20 cellular contexts compared by ENCODE assay signal in genomic region chr15:93973287-93973686, GRCh38.
"Had no signal": no experiment of that assay in that cellular context is flagged by ENCODE, and none has a peak within 500 bp of the region (broad histone marks: within the 10 kb centered on the region; RNA-seq: fewer than 3 reads in every experiment).

No MANE protein-coding gene starts in this region.

- H3K27me3 ChIP-seq: esophagus muscularis mucosa, SJSA1 had no signal

- H3K36me3 ChIP-seq: esophagus muscularis mucosa, SJSA1 had no signal

- H3K9me3 ChIP-seq: esophagus muscularis mucosa, SJSA1 had no signal

- H3K4me1 Mint-ChIP-seq: natural killer cell; stimulated activated naive CD8-positive, alpha-beta T cell treated with anti-CD3 and anti-CD28 coated beads, Interleukin-15, amount 100 ng/mL, for 72 hours had no signal

- H3K36me3 Mint-ChIP-seq: activated naive CD8-positive, alpha-beta T cell; natural killer cell had no signal

- H3K9me3 Mint-ChIP-seq: activated T-helper 1 cell treated with anti-CD3 and anti-CD28 coated beads, Interleukin-12 subunit alpha, Interleukin-12 subunit beta, Interleukin-2, Interleukin-4 antibody, amounts not matched to agents 30 ng/mL and 10 ng/mL and 1 ng/mL, durations not matched to agents 14 hours and 24 hours and 36 hours; dendritic cell treated with granulocyte-macrophage colony-stimulating factor and Interleukin-4, amounts not matched to agents 40 ng/mL and 50 ng/mL, for 4 days; natural killer cell; stimulated activated naive CD8-positive, alpha-beta T cell treated with anti-CD3 and anti-CD28 coated beads, Interleukin-15, amount 100 ng/mL, for 72 hours; T-helper 1 cell treated with Interleukin-12 subunit alpha and Interleukin-12 subunit beta and Interleukin-4 antibody, amounts not matched to agents 30 μg/mL and 1 μg/mL, for 36 hours had no signal

- H3K4me3 Mint-ChIP-seq: activated naive CD8-positive, alpha-beta T cell; activated T-helper 1 cell treated with anti-CD3 and anti-CD28 coated beads, Interleukin-12 subunit alpha, Interleukin-12 subunit beta, Interleukin-2, Interleukin-4 antibody, amounts not matched to agents 30 ng/mL and 10 ng/mL and 1 ng/mL, durations not matched to agents 14 hours and 24 hours and 36 hours; dendritic cell treated with granulocyte-macrophage colony-stimulating factor and Interleukin-4, amounts not matched to agents 40 ng/mL and 50 ng/mL, for 4 days; natural killer cell; stimulated activated naive CD8-positive, alpha-beta T cell treated with anti-CD3 and anti-CD28 coated beads, Interleukin-15, amount 100 ng/mL, for 72 hours; T-helper 1 cell treated with Interleukin-12 subunit alpha and Interleukin-12 subunit beta and Interleukin-4 antibody, amounts not matched to agents 30 μg/mL and 1 μg/mL, for 36 hours had no signal

- H3K27ac ChIP-seq: esophagus muscularis mucosa, SJSA1, VCaP had no signal

- H3K27ac Mint-ChIP-seq: activated naive CD8-positive, alpha-beta T cell; activated T-helper 1 cell treated with anti-CD3 and anti-CD28 coated beads, Interleukin-12 subunit alpha, Interleukin-12 subunit beta, Interleukin-2, Interleukin-4 antibody, amounts not matched to agents 30 ng/mL and 10 ng/mL and 1 ng/mL, durations not matched to agents 14 hours and 24 hours and 36 hours; dendritic cell treated with granulocyte-macrophage colony-stimulating factor and Interleukin-4, amounts not matched to agents 40 ng/mL and 50 ng/mL, for 4 days; natural killer cell; stimulated activated naive CD8-positive, alpha-beta T cell treated with anti-CD3 and anti-CD28 coated beads, Interleukin-15, amount 100 ng/mL, for 72 hours; T-helper 1 cell treated with Interleukin-12 subunit alpha and Interleukin-12 subunit beta and Interleukin-4 antibody, amounts not matched to agents 30 μg/mL and 1 μg/mL, for 36 hours had no signal

- H3K27me3 Mint-ChIP-seq: activated naive CD8-positive, alpha-beta T cell; dendritic cell treated with granulocyte-macrophage colony-stimulating factor and Interleukin-4, amounts not matched to agents 40 ng/mL and 50 ng/mL, for 4 days had no signal

- H3K4me1 ChIP-seq: SJSA1 had no signal

- H3K4me3 ChIP-seq: esophagus muscularis mucosa, SJSA1 had no signal

- ATAC-seq: natural killer cell; stimulated activated naive CD8-positive, alpha-beta T cell treated with anti-CD3 and anti-CD28 coated beads, Interleukin-15, amount 100 ng/mL, for 72 hours had no signal

- DNase-seq: activated CD4-positive, alpha-beta T cell treated with anti-CD3 and anti-CD28 coated beads for 1 hour; activated CD4-positive, alpha-beta T cell treated with anti-CD3 and anti-CD28 coated beads, Interleukin-2, amount 50 U/mL, for 48 hours; activated gamma-delta T cell treated with Interleukin-2 at 50 U/mL for 16 hours; effector CD8-positive, alpha-beta T cell; foreskin fibroblast; glutamatergic neuron; natural killer cell; occipital lobe; posterior cingulate gyrus; small intestine; stimulated activated CD4-positive, alpha-beta T cell treated with anti-CD3 and anti-CD28 coated beads, Interleukin-15, amount 100 ng/mL, for 24 hours; stimulated activated CD4-positive, alpha-beta T cell treated with anti-CD3 and anti-CD28 coated beads, Interleukin-2, amount 100 ng/mL, for 48 hours; stimulated activated naive CD8-positive, alpha-beta T cell treated with anti-CD3 and anti-CD28 coated beads, Interleukin-15, amount 100 ng/mL, for 72 hours had no signal
